Comparison of ENCODE assay signal across 3 cellular contexts in the genomic region with DNA sequence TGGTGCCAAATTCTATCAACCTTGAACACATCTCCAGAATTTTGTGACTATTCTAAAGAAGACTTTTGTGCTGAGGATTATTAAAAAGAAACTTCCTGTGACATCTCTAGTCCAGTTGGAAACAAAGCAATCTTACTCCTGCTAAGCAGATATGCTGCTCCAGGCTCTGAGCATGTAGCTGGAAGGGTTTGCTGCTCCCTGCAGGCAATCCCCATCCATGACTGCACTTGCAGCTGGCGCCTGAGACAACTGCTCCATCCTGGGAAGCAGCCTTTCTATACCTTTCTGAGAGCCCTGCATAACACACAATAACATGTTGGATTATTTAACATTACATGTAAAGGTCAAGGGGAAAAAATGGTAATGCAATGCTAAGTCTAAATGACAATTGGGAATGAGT.
TF ChIP-seq lines count a peak whose summit lies in the region.

No MANE protein-coding gene starts in this region.

TF ChIP-seq in Ishikawa, 13 proteins besides CTCF, POLR2A, EP300 and RAD21 (continued from another document):
- TF ChIP-seq FOXM1 (IDR thresholded peaks at IDR 0.05; ENCODE audit: borderline replicate concordance, low read depth): no peak
- TF ChIP-seq, protein P1, sequence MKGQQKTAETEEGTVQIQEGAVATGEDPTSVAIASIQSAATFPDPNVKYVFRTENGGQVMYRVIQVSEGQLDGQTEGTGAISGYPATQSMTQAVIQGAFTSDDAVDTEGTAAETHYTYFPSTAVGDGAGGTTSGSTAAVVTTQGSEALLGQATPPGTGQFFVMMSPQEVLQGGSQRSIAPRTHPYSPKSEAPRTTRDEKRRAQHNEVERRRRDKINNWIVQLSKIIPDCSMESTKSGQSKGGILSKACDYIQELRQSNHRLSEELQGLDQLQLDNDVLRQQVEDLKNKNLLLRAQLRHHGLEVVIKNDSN (IDR thresholded peaks at IDR 0.05): no peak
- TF ChIP-seq, protein P2, sequence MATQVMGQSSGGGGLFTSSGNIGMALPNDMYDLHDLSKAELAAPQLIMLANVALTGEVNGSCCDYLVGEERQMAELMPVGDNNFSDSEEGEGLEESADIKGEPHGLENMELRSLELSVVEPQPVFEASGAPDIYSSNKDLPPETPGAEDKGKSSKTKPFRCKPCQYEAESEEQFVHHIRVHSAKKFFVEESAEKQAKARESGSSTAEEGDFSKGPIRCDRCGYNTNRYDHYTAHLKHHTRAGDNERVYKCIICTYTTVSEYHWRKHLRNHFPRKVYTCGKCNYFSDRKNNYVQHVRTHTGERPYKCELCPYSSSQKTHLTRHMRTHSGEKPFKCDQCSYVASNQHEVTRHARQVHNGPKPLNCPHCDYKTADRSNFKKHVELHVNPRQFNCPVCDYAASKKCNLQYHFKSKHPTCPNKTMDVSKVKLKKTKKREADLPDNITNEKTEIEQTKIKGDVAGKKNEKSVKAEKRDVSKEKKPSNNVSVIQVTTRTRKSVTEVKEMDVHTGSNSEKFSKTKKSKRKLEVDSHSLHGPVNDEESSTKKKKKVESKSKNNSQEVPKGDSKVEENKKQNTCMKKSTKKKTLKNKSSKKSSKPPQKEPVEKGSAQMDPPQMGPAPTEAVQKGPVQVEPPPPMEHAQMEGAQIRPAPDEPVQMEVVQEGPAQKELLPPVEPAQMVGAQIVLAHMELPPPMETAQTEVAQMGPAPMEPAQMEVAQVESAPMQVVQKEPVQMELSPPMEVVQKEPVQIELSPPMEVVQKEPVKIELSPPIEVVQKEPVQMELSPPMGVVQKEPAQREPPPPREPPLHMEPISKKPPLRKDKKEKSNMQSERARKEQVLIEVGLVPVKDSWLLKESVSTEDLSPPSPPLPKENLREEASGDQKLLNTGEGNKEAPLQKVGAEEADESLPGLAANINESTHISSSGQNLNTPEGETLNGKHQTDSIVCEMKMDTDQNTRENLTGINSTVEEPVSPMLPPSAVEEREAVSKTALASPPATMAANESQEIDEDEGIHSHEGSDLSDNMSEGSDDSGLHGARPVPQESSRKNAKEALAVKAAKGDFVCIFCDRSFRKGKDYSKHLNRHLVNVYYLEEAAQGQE (IDR thresholded peaks at IDR 0.05; ENCODE audit: low read depth): no peak

TF ChIP-seq in H1, 55 proteins besides CTCF, POLR2A, EP300 and RAD21 (continues in another document):
- no peak for TF ChIP-seq ASH2L (IDR thresholded peaks at IDR 0.05; ENCODE audit: low read length)
- TF ChIP-seq TCF12 (IDR thresholded peaks at IDR 0.05; ENCODE audit: low read depth, low read length): no peak
- TF ChIP-seq SP2 (IDR thresholded peaks at IDR 0.05; ENCODE audit: low read length): no peak
- TF ChIP-seq JUN (IDR thresholded peaks at IDR 0.05; ENCODE audit: low read depth, low read length): no peak
- no peak for TF ChIP-seq TAF1 (IDR thresholded peaks at IDR 0.05; ENCODE audit: low read depth, low read length)
- no peak for TF ChIP-seq HDAC6 (IDR thresholded peaks at IDR 0.05; ENCODE audit: low read depth, low read length)
- TF ChIP-seq, protein P3, sequence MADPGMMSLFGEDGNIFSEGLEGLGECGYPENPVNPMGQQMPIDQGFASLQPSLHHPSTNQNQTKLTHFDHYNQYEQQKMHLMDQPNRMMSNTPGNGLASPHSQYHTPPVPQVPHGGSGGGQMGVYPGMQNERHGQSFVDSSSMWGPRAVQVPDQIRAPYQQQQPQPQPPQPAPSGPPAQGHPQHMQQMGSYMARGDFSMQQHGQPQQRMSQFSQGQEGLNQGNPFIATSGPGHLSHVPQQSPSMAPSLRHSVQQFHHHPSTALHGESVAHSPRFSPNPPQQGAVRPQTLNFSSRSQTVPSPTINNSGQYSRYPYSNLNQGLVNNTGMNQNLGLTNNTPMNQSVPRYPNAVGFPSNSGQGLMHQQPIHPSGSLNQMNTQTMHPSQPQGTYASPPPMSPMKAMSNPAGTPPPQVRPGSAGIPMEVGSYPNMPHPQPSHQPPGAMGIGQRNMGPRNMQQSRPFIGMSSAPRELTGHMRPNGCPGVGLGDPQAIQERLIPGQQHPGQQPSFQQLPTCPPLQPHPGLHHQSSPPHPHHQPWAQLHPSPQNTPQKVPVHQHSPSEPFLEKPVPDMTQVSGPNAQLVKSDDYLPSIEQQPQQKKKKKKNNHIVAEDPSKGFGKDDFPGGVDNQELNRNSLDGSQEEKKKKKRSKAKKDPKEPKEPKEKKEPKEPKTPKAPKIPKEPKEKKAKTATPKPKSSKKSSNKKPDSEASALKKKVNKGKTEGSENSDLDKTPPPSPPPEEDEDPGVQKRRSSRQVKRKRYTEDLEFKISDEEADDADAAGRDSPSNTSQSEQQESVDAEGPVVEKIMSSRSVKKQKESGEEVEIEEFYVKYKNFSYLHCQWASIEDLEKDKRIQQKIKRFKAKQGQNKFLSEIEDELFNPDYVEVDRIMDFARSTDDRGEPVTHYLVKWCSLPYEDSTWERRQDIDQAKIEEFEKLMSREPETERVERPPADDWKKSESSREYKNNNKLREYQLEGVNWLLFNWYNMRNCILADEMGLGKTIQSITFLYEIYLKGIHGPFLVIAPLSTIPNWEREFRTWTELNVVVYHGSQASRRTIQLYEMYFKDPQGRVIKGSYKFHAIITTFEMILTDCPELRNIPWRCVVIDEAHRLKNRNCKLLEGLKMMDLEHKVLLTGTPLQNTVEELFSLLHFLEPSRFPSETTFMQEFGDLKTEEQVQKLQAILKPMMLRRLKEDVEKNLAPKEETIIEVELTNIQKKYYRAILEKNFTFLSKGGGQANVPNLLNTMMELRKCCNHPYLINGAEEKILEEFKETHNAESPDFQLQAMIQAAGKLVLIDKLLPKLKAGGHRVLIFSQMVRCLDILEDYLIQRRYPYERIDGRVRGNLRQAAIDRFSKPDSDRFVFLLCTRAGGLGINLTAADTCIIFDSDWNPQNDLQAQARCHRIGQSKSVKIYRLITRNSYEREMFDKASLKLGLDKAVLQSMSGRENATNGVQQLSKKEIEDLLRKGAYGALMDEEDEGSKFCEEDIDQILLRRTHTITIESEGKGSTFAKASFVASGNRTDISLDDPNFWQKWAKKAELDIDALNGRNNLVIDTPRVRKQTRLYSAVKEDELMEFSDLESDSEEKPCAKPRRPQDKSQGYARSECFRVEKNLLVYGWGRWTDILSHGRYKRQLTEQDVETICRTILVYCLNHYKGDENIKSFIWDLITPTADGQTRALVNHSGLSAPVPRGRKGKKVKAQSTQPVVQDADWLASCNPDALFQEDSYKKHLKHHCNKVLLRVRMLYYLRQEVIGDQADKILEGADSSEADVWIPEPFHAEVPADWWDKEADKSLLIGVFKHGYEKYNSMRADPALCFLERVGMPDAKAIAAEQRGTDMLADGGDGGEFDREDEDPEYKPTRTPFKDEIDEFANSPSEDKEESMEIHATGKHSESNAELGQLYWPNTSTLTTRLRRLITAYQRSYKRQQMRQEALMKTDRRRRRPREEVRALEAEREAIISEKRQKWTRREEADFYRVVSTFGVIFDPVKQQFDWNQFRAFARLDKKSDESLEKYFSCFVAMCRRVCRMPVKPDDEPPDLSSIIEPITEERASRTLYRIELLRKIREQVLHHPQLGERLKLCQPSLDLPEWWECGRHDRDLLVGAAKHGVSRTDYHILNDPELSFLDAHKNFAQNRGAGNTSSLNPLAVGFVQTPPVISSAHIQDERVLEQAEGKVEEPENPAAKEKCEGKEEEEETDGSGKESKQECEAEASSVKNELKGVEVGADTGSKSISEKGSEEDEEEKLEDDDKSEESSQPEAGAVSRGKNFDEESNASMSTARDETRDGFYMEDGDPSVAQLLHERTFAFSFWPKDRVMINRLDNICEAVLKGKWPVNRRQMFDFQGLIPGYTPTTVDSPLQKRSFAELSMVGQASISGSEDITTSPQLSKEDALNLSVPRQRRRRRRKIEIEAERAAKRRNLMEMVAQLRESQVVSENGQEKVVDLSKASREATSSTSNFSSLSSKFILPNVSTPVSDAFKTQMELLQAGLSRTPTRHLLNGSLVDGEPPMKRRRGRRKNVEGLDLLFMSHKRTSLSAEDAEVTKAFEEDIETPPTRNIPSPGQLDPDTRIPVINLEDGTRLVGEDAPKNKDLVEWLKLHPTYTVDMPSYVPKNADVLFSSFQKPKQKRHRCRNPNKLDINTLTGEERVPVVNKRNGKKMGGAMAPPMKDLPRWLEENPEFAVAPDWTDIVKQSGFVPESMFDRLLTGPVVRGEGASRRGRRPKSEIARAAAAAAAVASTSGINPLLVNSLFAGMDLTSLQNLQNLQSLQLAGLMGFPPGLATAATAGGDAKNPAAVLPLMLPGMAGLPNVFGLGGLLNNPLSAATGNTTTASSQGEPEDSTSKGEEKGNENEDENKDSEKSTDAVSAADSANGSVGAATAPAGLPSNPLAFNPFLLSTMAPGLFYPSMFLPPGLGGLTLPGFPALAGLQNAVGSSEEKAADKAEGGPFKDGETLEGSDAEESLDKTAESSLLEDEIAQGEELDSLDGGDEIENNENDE (IDR thresholded peaks at IDR 0.05; ENCODE audit: insufficient replicate concordance, low read length): no peak

TF ChIP-seq in liver, 16 proteins besides CTCF, POLR2A, EP300 and RAD21 (continued from another document):
- no peak for TF ChIP-seq RXRA (IDR thresholded peaks at IDR 0.05)
- TF ChIP-seq, protein P4, sequence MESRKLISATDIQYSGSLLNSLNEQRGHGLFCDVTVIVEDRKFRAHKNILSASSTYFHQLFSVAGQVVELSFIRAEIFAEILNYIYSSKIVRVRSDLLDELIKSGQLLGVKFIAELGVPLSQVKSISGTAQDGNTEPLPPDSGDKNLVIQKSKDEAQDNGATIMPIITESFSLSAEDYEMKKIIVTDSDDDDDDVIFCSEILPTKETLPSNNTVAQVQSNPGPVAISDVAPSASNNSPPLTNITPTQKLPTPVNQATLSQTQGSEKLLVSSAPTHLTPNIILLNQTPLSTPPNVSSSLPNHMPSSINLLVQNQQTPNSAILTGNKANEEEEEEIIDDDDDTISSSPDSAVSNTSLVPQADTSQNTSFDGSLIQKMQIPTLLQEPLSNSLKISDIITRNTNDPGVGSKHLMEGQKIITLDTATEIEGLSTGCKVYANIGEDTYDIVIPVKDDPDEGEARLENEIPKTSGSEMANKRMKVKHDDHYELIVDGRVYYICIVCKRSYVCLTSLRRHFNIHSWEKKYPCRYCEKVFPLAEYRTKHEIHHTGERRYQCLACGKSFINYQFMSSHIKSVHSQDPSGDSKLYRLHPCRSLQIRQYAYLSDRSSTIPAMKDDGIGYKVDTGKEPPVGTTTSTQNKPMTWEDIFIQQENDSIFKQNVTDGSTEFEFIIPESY (IDR thresholded peaks at IDR 0.05): no peak
- TF ChIP-seq, protein P5, sequence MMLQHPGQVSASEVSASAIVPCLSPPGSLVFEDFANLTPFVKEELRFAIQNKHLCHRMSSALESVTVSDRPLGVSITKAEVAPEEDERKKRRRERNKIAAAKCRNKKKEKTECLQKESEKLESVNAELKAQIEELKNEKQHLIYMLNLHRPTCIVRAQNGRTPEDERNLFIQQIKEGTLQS (IDR thresholded peaks at IDR 0.05): no peak
